8 cellular contexts compared by ENCODE assay signal in genomic region chr10:62244785-62245595, GRCh38. TPM values are rescaled to one million over a fixed set of nuclear protein-coding genes. Genes with fewer than 3 reads are reported as not detected.
DNase-seq lines count a peak whose midpoint lies in the region; TF ChIP-seq lines count a peak whose summit lies in the region.

No MANE protein-coding gene starts in this region.

- no peaks in the 10 kb centered on the region for H3K9me3 ChIP-seq in transverse colon

- H3K27ac ChIP-seq in transverse colon, result peak overlapping the region in 2 of 4 donors; percentile 4 to 64

- H3K36me3 ChIP-seq in transverse colon, result no peaks in the 10 kb centered on the region

- peak; percentile 30 to 40 for DNase-seq in stimulated activated CD4-positive, alpha-beta T cell treated with anti-CD3 and anti-CD28 coated beads, Interleukin-15, amount 100 ng/mL, for 48 hours (ENCODE audit: low read depth in 2 of 2)
- DNase-seq in stimulated activated CD4-positive, alpha-beta T cell treated with anti-CD3 and anti-CD28 coated beads, Interleukin-2, amount 100 ng/mL, for 48 hours, result no peak
- DNase-seq in HCEC 1CT (peak; percentile 84), NCI-H1048 (lab: John Stamatoyannopoulos, UW) (peak; percentile 27), T-helper 9 cell (peak; percentile 7), dedifferentiated amniotic fluid mesenchymal stem cell (ENCODE audit: extremely low spot score) (peak; percentile 83), medulla oblongata (ENCODE audit: extremely low spot score) (peak; percentile 96), transverse colon (peak; percentile 54)

- TF ChIP-seq EP300 in transverse colon (IDR thresholded peaks at IDR 0.05; ENCODE audit: low read depth), result no peak

- WGBS in transverse colon (ENCODE audit: low coverage in 1 of 2), 2 donors, result 22 to 29% methylated on average over 5 of the region's 5 CpGs

- in situ Hi-C loops in transverse colon (cut with MboI; ENCODE audit: low pct_ligation_motif_present in 1 of 4, low pct_unique_long_range_greater_than_20kb in 1 of 4, low sequenced_read_pairs in 3 of 4), result loop anchor here in 2 of 4 donors (5.0 to 25.0 kb wide), 4 partner anchors 200 to 483 kb away; partner anchors contain the start of gene ARID5B (in 1 of the 2)

- TF ChIP-seq CTCF in transverse colon (IDR thresholded peaks at IDR 0.05), result peak; percentile 80 to 92 (median 86)

- H3K4me1 ChIP-seq in transverse colon, result peaks cover 0 to 19% (median 8%) of the 10 kb centered on the region in 4 donors

- no peaks in the 10 kb centered on the region for H3K27me3 ChIP-seq in transverse colon

- TF ChIP-seq POLR2A in transverse colon (IDR thresholded peaks at IDR 0.05), result no peak

- intact Hi-C loops in transverse colon (cut with DNase I; ENCODE audit: low total_unique reads), result loop anchor here (5.0 kb wide), 1 partner anchor 208 kb away; no protein-coding TSS in a partner anchor

- H3K4me3 ChIP-seq in transverse colon, result peak overlapping the region in 1 of 4 donors; percentile 14

RNA-seq across cellular contexts. Expression of gene RTKN2, which starts 23.7 kb away (rescaled TPM):
- total RNA-seq in transverse colon, result 1 to 10 TPM in 1 of 4 donors, under 1 TPM in 2, not detected in 1; under 0.01 to 2.7 (median 0.68) TPM

Comparison
In these comparisons a context has a peak if more than half of its experiments do, and no peak if none do; other contexts are left out.
1. DNase-seq: peak in stimulated activated CD4-positive, alpha-beta T cell treated with anti-CD3 and anti-CD28 coated beads, Interleukin-15, amount 100 ng/mL, for 48 hours (2 of 2), HCEC 1CT (single experiment), NCI-H1048 (single experiment), T-helper 9 cell (single experiment), dedifferentiated amniotic fluid mesenchymal stem cell (single experiment), medulla oblongata (single experiment) and transverse colon (single experiment); none in stimulated activated CD4-positive, alpha-beta T cell treated with anti-CD3 and anti-CD28 coated beads, Interleukin-2, amount 100 ng/mL, for 48 hours (0 of 2).